Comparison of ENCODE assay signal across 20 cellular contexts in genomic region chr5:103480246-103480645, GRCh38.
A peak's percentile ranks its signal among the peaks of the same experiment; 100 is the strongest.
DNase-seq lines count a peak whose midpoint lies in the region; ATAC-seq and TF ChIP-seq lines count a peak whose summit lies in the region.
"Had no signal": no experiment of that assay in that cellular context is flagged by ENCODE, and none has a peak within 500 bp of the region (broad histone marks: within the 10 kb centered on the region; RNA-seq: fewer than 3 reads in every experiment).

No MANE protein-coding gene starts in this region.

- no peak overlapping the region for H2BK12ac ChIP-seq in trophoblast cell (ENCODE audit: low read length)

- no peaks in the 10 kb centered on the region for H3K36me3 ChIP-seq in Peyer's patch
- no peaks in the 10 kb centered on the region for H3K36me3 ChIP-seq in hepatocyte (replicated peaks; ENCODE audit: insufficient read depth, low read depth)
- H3K36me3 ChIP-seq in trophoblast cell (ENCODE audit: control insufficient read depth in 1 of 2, insufficient read depth in 2 of 2, low read length in 2 of 2) = no peaks in the 10 kb centered on the region

- H3K18ac ChIP-seq in trophoblast cell (ENCODE audit: low read length) = no peak overlapping the region

- H3K9me3 ChIP-seq in Peyer's patch (no peaks in the 10 kb centered on the region), hepatocyte (ENCODE audit: low read depth) (no peaks in the 10 kb centered on the region), trophoblast cell (ENCODE audit: insufficient read depth, low read depth, low read length) (no peaks in the 10 kb centered on the region)
- H3K9me3 ChIP-seq: A549 had no signal

- H3K9ac ChIP-seq in trophoblast cell (ENCODE audit: low read length) = no peak overlapping the region

- no peak for ATAC-seq in HG02798 (IDR thresholded peaks at IDR 0.05; ENCODE audit: poor library complexity, unreplicated experiment)
- ATAC-seq: A549, GM23338, HCT116 had no signal

- no peaks in the 10 kb centered on the region for H3K27me3 ChIP-seq in Peyer's patch
- no peaks in the 10 kb centered on the region for H3K27me3 ChIP-seq in hepatocyte
- H3K27me3 ChIP-seq in trophoblast cell (ENCODE audit: insufficient read depth, low read length) = no peaks in the 10 kb centered on the region

- H4K91ac ChIP-seq in trophoblast cell (ENCODE audit: low read depth, low read length) = peak overlapping the region; percentile 28

- H3K9me2 ChIP-seq in hepatocyte (replicated peaks; ENCODE audit: insufficient read depth) = no peaks in the 10 kb centered on the region

- peaks cover 14% of the 10 kb centered on the region for H3K79me1 ChIP-seq in trophoblast cell (ENCODE audit: low read length)

- no peak for TF ChIP-seq POLR2A in Peyer's patch (IDR thresholded peaks at IDR 0.05)

- H2AK5ac ChIP-seq in trophoblast cell (ENCODE audit: low read length) = no peak overlapping the region

- H3K14ac ChIP-seq in trophoblast cell (ENCODE audit: low read length) = no peak overlapping the region

- H3K4ac ChIP-seq in trophoblast cell (ENCODE audit: low read depth, low read length) = no peak overlapping the region

- H4K12ac ChIP-seq in trophoblast cell (ENCODE audit: low read depth, low read length) = no peak overlapping the region

- H3K27ac ChIP-seq in Peyer's patch (peak overlapping the region in 3 of 4 donors; percentile 48 to 69 (median 52)), hepatocyte (peak overlapping the region; percentile 42), trophoblast cell (ENCODE audit: low read depth, low read length) (no peak overlapping the region)
- H3K27ac ChIP-seq: 22Rv1, A549, C4-2B had no signal

- WGBS in hepatocyte (ENCODE audit: low lambda C conversion rate, missing lambda C conversion rate) = 66% methylated on average over 3 of the region's 3 CpGs
- no CpG with 5 or more reads among the region's 3 CpGs for WGBS in trophoblast cell (ENCODE audit: extremely low coverage, insufficient coverage, insufficient read length)

- no peak overlapping the region for H2BK120ac ChIP-seq in trophoblast cell (ENCODE audit: insufficient read depth, low read length, poor library complexity)

- H3K23ac ChIP-seq in trophoblast cell (ENCODE audit: low read length) = no peak overlapping the region

- H3K79me2 ChIP-seq in hepatocyte (no peaks in the 10 kb centered on the region), trophoblast cell (ENCODE audit: control insufficient read depth, insufficient read depth, low read length, poor library complexity) (peaks cover 2% of the 10 kb centered on the region)

- TF ChIP-seq CTCF in Peyer's patch (IDR thresholded peaks at IDR 0.05) = no peak
- no peak for TF ChIP-seq CTCF in hepatocyte (IDR thresholded peaks at IDR 0.05; ENCODE audit: poor library complexity)

- peak overlapping the region; percentile 33 for H2BK5ac ChIP-seq in trophoblast cell (ENCODE audit: low read depth, low read length, poor library complexity)

- no peak overlapping the region for H4K8ac ChIP-seq in trophoblast cell (ENCODE audit: low read depth, low read length)

- DNase-seq in HT-29 (ENCODE audit: low spot score) (peak; percentile 52), Peyer's patch (peak in 1 of 3 donors; percentile 66), hepatocyte (ENCODE audit: low spot score) (no peak), trophoblast cell (no peak), NCI-H1048 (lab: John Stamatoyannopoulos, UW) (no peak), H4 (ENCODE audit: low spot score) (no peak), pons (ENCODE audit: low spot score) (no peak)
- DNase-seq: AML-193; CD4-positive, alpha-beta T cell; DMS153; DMS79; GDM1; H7; HFFc6 had no signal

- no peak overlapping the region for H3K4me3 ChIP-seq in Peyer's patch
- no peak overlapping the region for H3K4me3 ChIP-seq in hepatocyte
- no peak overlapping the region for H3K4me3 ChIP-seq in trophoblast cell (ENCODE audit: low read depth, low read length)
- H3K4me3 ChIP-seq: A549, GM23338 had no signal

- H2AFZ ChIP-seq in hepatocyte = no peak overlapping the region
- no peak overlapping the region for H2AFZ ChIP-seq in trophoblast cell (ENCODE audit: insufficient read depth, low read length, poor library complexity)
- H2AFZ ChIP-seq: GM23338 had no signal

- H3K4me2 ChIP-seq in hepatocyte (no peak overlapping the region), trophoblast cell (ENCODE audit: low read length) (no peak overlapping the region)
- H3K4me2 ChIP-seq: A549, GM23338 had no signal

- H3K4me1 ChIP-seq in Peyer's patch (no peaks in the 10 kb centered on the region), hepatocyte (ENCODE audit: insufficient read depth) (no peaks in the 10 kb centered on the region), trophoblast cell (ENCODE audit: control insufficient read depth in 1 of 2, insufficient read depth in 2 of 2, low read length in 2 of 2) (peaks cover 0 to 8% of the 10 kb centered on the region in 2 experiments)
- H3K4me1 ChIP-seq: A549 had no signal

- no peaks in the 10 kb centered on the region for H4K20me1 ChIP-seq in hepatocyte (ENCODE audit: insufficient read depth, poor library complexity, severe bottlenecking)
